ENCODE assay signal across 14 cellular contexts in the genomic region with DNA sequence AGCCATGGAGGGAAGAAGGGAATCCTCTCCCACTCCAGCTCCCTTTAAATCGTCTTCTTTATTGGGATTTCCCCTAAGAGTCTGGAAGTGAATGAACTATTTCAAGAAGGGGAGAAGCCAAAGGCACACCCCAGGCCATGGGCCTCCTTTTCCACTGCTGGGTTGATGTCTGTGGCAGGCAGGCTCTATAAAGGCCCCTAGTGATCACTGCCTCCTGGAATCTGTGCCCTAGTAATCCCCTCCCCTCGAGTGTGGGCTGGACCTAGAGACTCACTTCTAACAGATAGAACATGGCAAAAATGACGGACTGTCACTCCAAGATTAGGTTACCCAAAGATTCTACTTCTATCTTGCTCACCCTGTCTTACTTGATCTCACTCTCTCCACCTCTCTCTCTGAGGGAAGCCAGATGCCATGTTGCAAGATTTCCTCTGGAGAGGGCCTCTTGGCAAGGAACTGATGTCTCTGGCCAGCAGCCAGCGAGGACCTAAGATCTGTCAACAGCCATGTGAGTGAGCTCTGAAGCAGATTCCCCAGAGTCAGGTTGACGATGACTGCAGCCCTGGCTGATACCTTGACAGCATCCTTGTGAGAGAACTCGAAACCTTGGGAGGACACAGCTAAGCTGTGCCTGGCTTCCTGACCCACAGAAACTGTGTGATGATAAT.
DNase-seq lines count a peak whose midpoint lies in the region; ATAC-seq and TF ChIP-seq lines count a peak whose summit lies in the region.
"Had no signal": no experiment of that assay in that cellular context is flagged by ENCODE, and none has a peak within 500 bp of the region (broad histone marks: within the 10 kb centered on the region; RNA-seq: fewer than 3 reads in every experiment).

No MANE protein-coding gene starts in this region.

- H3K36me3 Mint-ChIP-seq in chondrocyte (ENCODE audit: low read depth) (no peaks in the 10 kb centered on the region), T-helper 17 cell (ENCODE audit: low read depth) (no peaks in the 10 kb centered on the region)
- H3K36me3 Mint-ChIP-seq in activated T-helper 2 cell treated with anti-CD3 and anti-CD28 coated beads, Interferon-gamma antibody, Interleukin-2, Interleukin-4, amounts not matched to agents 10 μg/mL and 5 μg/mL and 100 μg/mL, durations not matched to agents 14 hours and 24 hours and 36 hours (ENCODE audit: low read depth), result no peaks in the 10 kb centered on the region

- no peak overlapping the region for H3K4ac ChIP-seq in mesenchymal stem cell (ENCODE audit: low read depth in 1 of 2, low read length in 2 of 2)

- TF ChIP-seq EP300 in SK-N-SH (IDR thresholded peaks at IDR 0.05; ENCODE audit: borderline replicate concordance in 1 of 2, low read depth in 1 of 2, low read length in 1 of 2), result no peak

- no peaks in the 10 kb centered on the region for H3F3A ChIP-seq in SK-N-SH (replicated peaks; ENCODE audit: insufficient read depth)

- H3K27me3 ChIP-seq in SK-N-SH (ENCODE audit: insufficient read depth), result no peaks in the 10 kb centered on the region
- peaks cover 6 to 35% of the 10 kb centered on the region in 2 experiments for H3K27me3 ChIP-seq in mesenchymal stem cell (ENCODE audit: control insufficient read depth in 1 of 2, insufficient read depth in 1 of 2, low read length in 2 of 2)
- no peaks in the 10 kb centered on the region for H3K27me3 ChIP-seq in upper lobe of right lung
- H3K27me3 ChIP-seq: esophagus muscularis mucosa had no signal

- H2BK5ac ChIP-seq in mesenchymal stem cell (ENCODE audit: low read depth, low read length, poor library complexity, severe bottlenecking), result no peak overlapping the region

- H2AFZ ChIP-seq in SK-N-SH (ENCODE audit: low read depth) (no peak overlapping the region), mesenchymal stem cell (ENCODE audit: low read depth, low read length) (no peak overlapping the region)

- peak; percentile 33; the same call in 2 of the 3 replicates for ATAC-seq in SK-N-SH treated with all-trans-retinoic acid at 6 μM for 48 hours
- no peak for ATAC-seq in upper lobe of right lung
- ATAC-seq in T-helper 17 cell, result no peak

- no peaks in the 10 kb centered on the region for H4K20me1 ChIP-seq in SK-N-SH (ENCODE audit: insufficient read depth)

- H3K27me3 Mint-ChIP-seq in chondrocyte (ENCODE audit: low read depth) (no peaks in the 10 kb centered on the region), T-helper 17 cell (no peaks in the 10 kb centered on the region)
- no peaks in the 10 kb centered on the region for H3K27me3 Mint-ChIP-seq in activated T-helper 2 cell treated with anti-CD3 and anti-CD28 coated beads, Interferon-gamma antibody, Interleukin-2, Interleukin-4, amounts not matched to agents 10 μg/mL and 5 μg/mL and 100 μg/mL, durations not matched to agents 14 hours and 24 hours and 36 hours (ENCODE audit: low read depth)

- intact Hi-C loops in upper lobe of right lung (cut with DNase I), result no loop called here
- intact Hi-C loops in activated T-helper 2 cell treated with anti-CD3 and anti-CD28 coated beads, Interferon-gamma antibody, Interleukin-2, Interleukin-4, amounts not matched to agents 10 μg/mL and 5 μg/mL and 100 μg/mL, durations not matched to agents 14 hours and 24 hours and 36 hours (cut with micrococcal nuclease), result no loop called here

- H3K4me1 ChIP-seq in SK-N-SH (ENCODE audit: control insufficient read depth in 1 of 2, insufficient read depth in 2 of 2, low read depth in 1 of 2, low read length in 1 of 2) (peaks cover 0 to 8% of the 10 kb centered on the region in 2 experiments; a peak in 1 of 4 replicates), mesenchymal stem cell (ENCODE audit: control insufficient read depth, insufficient read depth, low read depth, low read length) (no peaks in the 10 kb centered on the region), upper lobe of right lung (peaks cover 5% of the 10 kb centered on the region)

- peak overlapping the region in 1 of 2 experiments; percentile 28 for H3K18ac ChIP-seq in mesenchymal stem cell (ENCODE audit: low read depth in 1 of 2, low read length in 2 of 2)

- no peaks in the 10 kb centered on the region for H3K36me3 ChIP-seq in SK-N-SH (replicated peaks in 1 of 2; ENCODE audit: control insufficient read depth in 1 of 2, insufficient read depth in 2 of 2, low read length in 1 of 2)
- H3K36me3 ChIP-seq in mesenchymal stem cell (ENCODE audit: control insufficient read depth in 1 of 2, insufficient read depth in 2 of 2, low read depth in 1 of 2, low read length in 2 of 2), result no peaks in the 10 kb centered on the region
- H3K36me3 ChIP-seq in upper lobe of right lung, result no peaks in the 10 kb centered on the region
- H3K36me3 ChIP-seq: esophagus muscularis mucosa had no signal

- no peak overlapping the region for H2BK15ac ChIP-seq in mesenchymal stem cell (ENCODE audit: low read depth, poor library complexity, severe bottlenecking)

- H3K23ac ChIP-seq in mesenchymal stem cell (ENCODE audit: low read length in 2 of 2), result no peak overlapping the region

- H3K4me2 ChIP-seq in SK-N-SH (no peak overlapping the region), mesenchymal stem cell (ENCODE audit: low read length, poor library complexity, severe bottlenecking) (no peak overlapping the region)

- H3K4me3 Mint-ChIP-seq in chondrocyte (ENCODE audit: unreplicated experiment), result no peak overlapping the region
- H3K4me3 Mint-ChIP-seq in activated T-helper 2 cell treated with anti-CD3 and anti-CD28 coated beads, Interferon-gamma antibody, Interleukin-2, Interleukin-4, amounts not matched to agents 10 μg/mL and 5 μg/mL and 100 μg/mL, durations not matched to agents 14 hours and 24 hours and 36 hours (ENCODE audit: low read depth), result no peak overlapping the region
- H3K4me3 Mint-ChIP-seq in T-helper 17 cell, result no peak overlapping the region

- H3K14ac ChIP-seq in mesenchymal stem cell (ENCODE audit: low read length in 2 of 2), result no peak overlapping the region

- H3K27ac Mint-ChIP-seq in chondrocyte (ENCODE audit: unreplicated experiment), result peak overlapping the region; percentile 62
- no peak overlapping the region for H3K27ac Mint-ChIP-seq in activated T-helper 2 cell treated with anti-CD3 and anti-CD28 coated beads, Interferon-gamma antibody, Interleukin-2, Interleukin-4, amounts not matched to agents 10 μg/mL and 5 μg/mL and 100 μg/mL, durations not matched to agents 14 hours and 24 hours and 36 hours
- H3K27ac Mint-ChIP-seq in T-helper 17 cell, result no peak overlapping the region

- no peak for TF ChIP-seq RAD21 in SK-N-SH (IDR thresholded peaks at IDR 0.05; ENCODE audit: low read length)

- no peak overlapping the region for H2BK120ac ChIP-seq in mesenchymal stem cell (ENCODE audit: low read depth, low read length)

- POLR2A ChIA-PET in SK-N-SH (lab: Yijun Ruan, JAX), result no interaction called here

- H3K27ac ChIP-seq in SK-N-SH (ENCODE audit: low read depth in 2 of 2, low read length in 1 of 2) (no peak overlapping the region), mesenchymal stem cell (ENCODE audit: low read length, poor library complexity, severe bottlenecking) (no peak overlapping the region), upper lobe of right lung (no peak overlapping the region)
- H3K27ac ChIP-seq: esophagus muscularis mucosa, RWPE1, skin epidermis had no signal

- CTCF ChIA-PET in SK-N-SH (lab: Yijun Ruan, JAX), result interaction anchor here (2.0 kb wide), 1 partner anchor 11 kb away, joined by 10 read pairs; no protein-coding TSS in a partner anchor

- H3K79me2 ChIP-seq in SK-N-SH (ENCODE audit: insufficient read depth), result no peaks in the 10 kb centered on the region

- TF ChIP-seq CTCF in SK-N-SH (IDR thresholded peaks at IDR 0.05) (no peak), chondrocyte (IDR thresholded peaks at IDR 0.05) (no peak), upper lobe of right lung (IDR thresholded peaks at IDR 0.05) (no peak)

- peaks cover 3% of the 10 kb centered on the region for H3K9me3 Mint-ChIP-seq in chondrocyte (ENCODE audit: low read depth)
- no peaks in the 10 kb centered on the region for H3K9me3 Mint-ChIP-seq in activated T-helper 2 cell treated with anti-CD3 and anti-CD28 coated beads, Interferon-gamma antibody, Interleukin-2, Interleukin-4, amounts not matched to agents 10 μg/mL and 5 μg/mL and 100 μg/mL, durations not matched to agents 14 hours and 24 hours and 36 hours

- peak overlapping the region in 1 of 2 experiments; percentile 32 for H2BK12ac ChIP-seq in mesenchymal stem cell (ENCODE audit: low read length in 2 of 2)

- H3K9me2 ChIP-seq in SK-N-SH, result no peaks in the 10 kb centered on the region

- WGBS in SK-N-SH (ENCODE audit: low lambda C conversion rate), result 17% methylated on average over 6 of the region's 6 CpGs
- WGBS in mesenchymal stem cell, result 84% methylated on average over 6 of the region's 6 CpGs

- H3K79me1 ChIP-seq in mesenchymal stem cell (replicated peaks; ENCODE audit: low read length, poor library complexity, severe bottlenecking), result no peaks in the 10 kb centered on the region

- H4K91ac ChIP-seq in mesenchymal stem cell (ENCODE audit: low read length), result no peak overlapping the region

- no peak overlapping the region for H3K4me3 ChIP-seq in SK-N-SH (ENCODE audit: low read depth in 2 of 2, low read length in 1 of 2)
- no peak overlapping the region for H3K4me3 ChIP-seq in mesenchymal stem cell (ENCODE audit: insufficient read depth in 1 of 2, low read depth in 1 of 2, low read length in 2 of 2)
- no peak overlapping the region for H3K4me3 ChIP-seq in upper lobe of right lung
- H3K4me3 ChIP-seq: esophagus muscularis mucosa, skin epidermis had no signal

- no peaks in the 10 kb centered on the region for H3K9me3 ChIP-seq in SK-N-SH
- no peaks in the 10 kb centered on the region for H3K9me3 ChIP-seq in mesenchymal stem cell (ENCODE audit: control insufficient read depth, low read length)
- no peaks in the 10 kb centered on the region for H3K9me3 ChIP-seq in upper lobe of right lung
- H3K9me3 ChIP-seq in T-helper 17 cell (ENCODE audit: control insufficient read depth, low read length, poor library complexity, severe bottlenecking), result no peaks in the 10 kb centered on the region
- H3K9me3 ChIP-seq: esophagus muscularis mucosa had no signal

- no peak overlapping the region for H4K8ac ChIP-seq in mesenchymal stem cell (ENCODE audit: low read length)

- no peak overlapping the region for H2AK5ac ChIP-seq in mesenchymal stem cell (ENCODE audit: low read length, severe bottlenecking)

- H3K4me1 Mint-ChIP-seq in chondrocyte (ENCODE audit: low read depth), result peaks cover 25% of the 10 kb centered on the region
- H3K4me1 Mint-ChIP-seq in activated T-helper 2 cell treated with anti-CD3 and anti-CD28 coated beads, Interferon-gamma antibody, Interleukin-2, Interleukin-4, amounts not matched to agents 10 μg/mL and 5 μg/mL and 100 μg/mL, durations not matched to agents 14 hours and 24 hours and 36 hours (ENCODE audit: low read depth), result no peaks in the 10 kb centered on the region
- H3K4me1 Mint-ChIP-seq in T-helper 17 cell, result no peaks in the 10 kb centered on the region

- DNase-seq in SK-N-SH (no peak), chondrocyte (ENCODE audit: low spot score) (no peak), mesenchymal stem cell (peak; percentile 84), upper lobe of right lung (peak; percentile 64), T-helper 17 cell (no peak)
- DNase-seq in activated T-helper 2 cell treated with anti-CD3 and anti-CD28 coated beads, Interferon-gamma antibody, Interleukin-2, Interleukin-4, amounts not matched to agents 10 μg/mL and 5 μg/mL and 100 μg/mL, durations not matched to agents 14 hours and 24 hours and 36 hours (ENCODE audit: low spot score), result no peak
- no peak for DNase-seq in activated CD8-positive, alpha-beta memory T cell treated with anti-CD3 and anti-CD28 coated beads for 24 hours
- DNase-seq: activated CD4-positive, alpha-beta T cell treated with anti-CD3 and anti-CD28 coated beads, Interleukin-2, amount 50 U/mL, for 1 hour; amniotic stem cell; H7 had no signal

- H3K9ac ChIP-seq in SK-N-SH (no peak overlapping the region), mesenchymal stem cell (ENCODE audit: low read length) (no peak overlapping the region)

Comparison
In these comparisons a context has a peak if more than half of its experiments do, and no peak if none do; other contexts are left out.
1. DNase-seq: peak in mesenchymal stem cell (single experiment) and upper lobe of right lung (single experiment); none in SK-N-SH (single experiment), chondrocyte (single experiment), activated T-helper 2 cell treated with anti-CD3 and anti-CD28 coated beads, Interferon-gamma antibody, Interleukin-2, Interleukin-4, amounts not matched to agents 10 μg/mL and 5 μg/mL and 100 μg/mL, durations not matched to agents 14 hours and 24 hours and 36 hours (single experiment), T-helper 17 cell (0 of 3) and activated CD8-positive, alpha-beta memory T cell treated with anti-CD3 and anti-CD28 coated beads for 24 hours (single experiment).